Comparison of ENCODE assay signal across 8 cellular contexts in the genomic region with DNA sequence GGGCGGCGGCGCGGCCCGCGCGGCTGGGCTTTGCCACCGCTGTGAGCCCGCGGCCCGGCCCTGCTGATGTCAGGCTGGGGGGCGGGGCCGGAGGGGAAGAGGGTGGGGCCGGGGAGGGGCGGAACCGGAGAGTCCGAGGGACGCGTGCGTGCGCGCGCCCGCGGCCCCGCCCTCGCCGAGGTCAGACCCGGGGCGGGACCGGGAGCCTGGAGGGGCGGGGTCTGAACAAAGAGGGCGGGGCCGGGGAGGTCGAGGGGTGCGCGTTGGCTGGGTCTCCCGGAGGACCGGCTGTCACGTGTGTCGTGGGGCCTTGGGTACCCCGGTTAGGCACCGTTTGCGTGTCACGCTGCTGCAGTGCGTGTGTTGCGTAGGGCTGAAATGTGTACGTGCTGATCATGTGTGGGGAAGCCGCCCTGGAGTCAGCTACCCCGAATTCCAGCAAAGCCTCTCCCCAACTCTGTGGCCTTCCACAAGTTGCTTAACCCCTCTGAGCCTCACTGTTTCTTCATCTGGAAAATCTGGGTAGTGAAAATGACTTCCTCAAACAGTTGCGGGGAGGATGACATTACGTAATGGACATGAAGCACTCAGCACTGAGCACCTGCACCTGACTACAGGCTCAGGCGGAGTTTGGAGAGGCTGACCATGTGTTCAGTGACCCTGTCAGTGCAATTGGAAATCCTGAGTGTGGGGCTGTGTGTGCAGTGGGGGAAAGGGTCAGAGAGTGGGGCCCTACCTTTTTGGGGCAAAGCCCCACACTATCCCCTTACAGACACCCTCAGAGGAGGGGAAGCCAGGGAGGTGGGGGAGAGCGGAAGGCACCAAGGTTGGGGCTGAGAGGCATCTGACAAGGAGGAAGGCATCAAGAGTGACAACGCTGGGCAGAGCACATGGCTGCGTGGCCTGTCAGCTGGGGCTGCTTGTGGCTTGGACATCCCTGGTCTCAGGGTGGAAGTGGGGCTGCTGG. TPM values are rescaled to one million over a fixed set of nuclear protein-coding genes. Genes with fewer than 3 reads are reported as not detected.
DNase-seq lines count a peak whose midpoint lies in the region; ATAC-seq and TF ChIP-seq lines count a peak whose summit lies in the region.

A gene (minus strand): TSS at position 41 of the 967 bp plus-strand sequence. CDS start 86 bp downstream, outside the sequence.

- TF ChIP-seq CTCF in GM10248 (IDR thresholded peaks at IDR 0.05; ENCODE audit: control extremely low read depth, extremely low read depth, low read depth, missing control alignments), result no peak
- no peak for TF ChIP-seq CTCF in progenitor cell of endocrine pancreas (IDR thresholded peaks at IDR 0.05; ENCODE audit: unreplicated experiment)
- no peak for TF ChIP-seq CTCF in upper lobe of left lung (IDR thresholded peaks at IDR 0.05)

- CTCF ChIA-PET in GM10248 (lab: Yijun Ruan, JAX), result interaction anchor here (0.9 to 20.8 kb wide), 4 partner anchors 12 to 26 kb away, joined by 3 to 473 read pairs (median 7); no protein-coding TSS in a partner anchor

- H3K36me3 Mint-ChIP-seq in T-helper 17 cell (ENCODE audit: low read depth) (peaks cover 6% of the 10 kb centered on the region), progenitor cell of endocrine pancreas (ENCODE audit: insufficient read depth) (no peaks in the 10 kb centered on the region)

- peak in 2 of 4 donors; percentile 29 to 39 for TF ChIP-seq POLR2A in upper lobe of left lung (IDR thresholded peaks at IDR 0.05)

- peak within 1 kb of the TSS; percentile 92 to 96 (median 94) for H3K27ac ChIP-seq in upper lobe of left lung

- no peaks in the 10 kb centered on the region for H3K36me3 ChIP-seq in upper lobe of left lung

- H3K27ac Mint-ChIP-seq in T-helper 17 cell (peak within 1 kb of the TSS; percentile 100), progenitor cell of endocrine pancreas (peak within 1 kb of the TSS; percentile 73)

- ATAC-seq in HG02678 (IDR thresholded peaks at IDR 0.05; ENCODE audit: unreplicated experiment) (peak; percentile 69), T-helper 17 cell (peak; percentile 81), left cardiac atrium (peak; percentile 83 to 88), upper lobe of left lung (ENCODE audit: low FRiP score in 2 of 2) (peak; percentile 93 to 94)

- peak within 1 kb of the TSS; percentile 82 for H3K4me3 Mint-ChIP-seq in T-helper 17 cell
- H3K4me3 Mint-ChIP-seq in progenitor cell of endocrine pancreas (ENCODE audit: low read depth), result peak within 1 kb of the TSS; percentile 76

- H3K9me3 ChIP-seq in T-helper 17 cell (ENCODE audit: control insufficient read depth, low read length, poor library complexity, severe bottlenecking) (no peaks in the 10 kb centered on the region), upper lobe of left lung (no peaks in the 10 kb centered on the region)

- 29 to 63% methylated on average over 6 to 21 of the region's 56 CpGs for WGBS in upper lobe of left lung, 2 donors

- no peaks in the 10 kb centered on the region for H3K27me3 ChIP-seq in upper lobe of left lung

- peak within 1 kb of the TSS; percentile 83 to 89 (median 86) for H3K4me3 ChIP-seq in upper lobe of left lung

- H3K4me1 ChIP-seq in upper lobe of left lung, result peaks cover 76 to 88% (median 82%) of the 10 kb centered on the region in 4 donors

- intact Hi-C loops in left cardiac atrium (cut with DNase I), result no loop called here

- H3K27me3 Mint-ChIP-seq in T-helper 17 cell (no peaks in the 10 kb centered on the region), progenitor cell of endocrine pancreas (no peaks in the 10 kb centered on the region)

- DNase-seq in GM10248 (ENCODE audit: extremely low spot score), result peak; percentile 97
- DNase-seq in NCI-H1436 treated with DMSO at 0.1 percent for 48 hours (lab: John Stamatoyannopoulos, UW), result peak; percentile 7
- peak; percentile 88 to 95 (median 92) for DNase-seq in T-helper 17 cell
- peak; percentile 76 for DNase-seq in amniotic epithelial cell (ENCODE audit: low read depth)
- peak; percentile 92 for DNase-seq in left cardiac atrium
- DNase-seq in progenitor cell of endocrine pancreas (ENCODE audit: low spot score, unreplicated experiment), result peak; percentile 76
- peak; percentile 94 to 98 for DNase-seq in upper lobe of left lung

- POLR2A ChIA-PET in GM10248 (lab: Yijun Ruan, JAX), result no interaction called here

- peak in 2 of 4 donors; percentile 2 to 36 for TF ChIP-seq EP300 in upper lobe of left lung (IDR thresholded peaks at IDR 0.05)

- H3K9me3 Mint-ChIP-seq in progenitor cell of endocrine pancreas (ENCODE audit: low read depth), result no peaks in the 10 kb centered on the region

- H3K4me1 Mint-ChIP-seq in T-helper 17 cell (peaks cover 51% of the 10 kb centered on the region), progenitor cell of endocrine pancreas (ENCODE audit: low read depth) (peaks cover 17% of the 10 kb centered on the region)

RNA-seq across cellular contexts. Expression of the gene that starts here (rescaled TPM):
- 100 to 1,000 TPM; 150 to 236 TPM for total RNA-seq in T-helper 17 cell
- total RNA-seq in left cardiac atrium, result 10 to 100 TPM; 27.0 to 29.3 TPM
- total RNA-seq in progenitor cell of endocrine pancreas, result 82.3 and 84.6 TPM in 2 replicates
- total RNA-seq in upper lobe of left lung, result 100 to 1,000 TPM in 3 of 6 donors, 10 to 100 TPM in 3; 57.1 to 117 (median 88.9) TPM

Comparison
In these comparisons a context has a peak if more than half of its experiments do, and no peak if none do; other contexts are left out.
1. Peak in every context shown above with its lines: DNase-seq, ATAC-seq, H3K4me3 ChIP-seq and H3K27ac ChIP-seq.
2. DNase-seq: peak in every context shown above with its lines; median percentile 97 in GM10248; 96 in upper lobe of left lung; 92 in T-helper 17 cell; 92 in left cardiac atrium; 76 in amniotic epithelial cell; 76 in progenitor cell of endocrine pancreas; 7 in NCI-H1436 treated with DMSO at 0.1 percent for 48 hours.